17 cellular contexts compared by ENCODE assay signal in the genomic region with DNA sequence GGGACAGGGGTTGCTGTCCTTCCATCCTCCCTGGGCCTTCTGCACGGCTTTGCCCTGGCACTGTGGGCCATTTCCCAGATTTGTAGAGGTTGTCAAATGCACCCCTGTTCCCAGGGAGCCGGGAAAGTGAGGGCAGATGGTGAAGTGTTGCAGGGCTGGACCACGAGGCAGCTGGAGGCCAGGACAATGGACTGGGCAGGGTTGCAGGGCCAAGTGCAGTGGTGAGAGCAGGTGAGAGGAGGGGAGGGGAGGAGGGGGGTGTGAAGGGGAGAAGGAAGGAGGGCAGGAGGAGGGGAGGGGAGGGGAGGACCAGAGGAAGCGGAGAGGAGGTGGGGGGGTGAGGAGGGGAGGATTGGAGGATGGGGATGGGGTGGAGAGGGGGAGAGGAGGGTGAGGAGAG.
"Had no signal": no experiment of that assay in that cellular context is flagged by ENCODE, and none has a peak within 500 bp of the region (broad histone marks: within the 10 kb centered on the region; RNA-seq: fewer than 3 reads in every experiment).

No MANE protein-coding gene starts in this region.

- H3K27ac ChIP-seq: spleen, testis, uterus, VCaP had no signal

- H3K9me3 ChIP-seq: spleen, testis, uterus had no signal

- H3K27me3 ChIP-seq: testis, uterus had no signal

- ATAC-seq: activated CD8-positive, alpha-beta T cell treated with anti-CD3 and anti-CD28 coated beads, Interleukin-2, amount 10 ng/mL, durations not matched to agents 7 days and 5 days; activated naive CD4-positive, alpha-beta T cell treated with anti-CD3 and anti-CD28 coated beads, Interleukin-2, amount 50 U/mL, for 72 hours; left lobe of liver; naive thymus-derived CD4-positive, alpha-beta T cell had no signal

- H3K4me3 ChIP-seq: lung, spleen, testis, uterus had no signal

- DNase-seq: activated CD4-positive, alpha-beta T cell treated with anti-CD3 and anti-CD28 coated beads for 1 hour; activated CD4-positive, alpha-beta T cell treated with anti-CD3 and anti-CD28 coated beads, Interleukin-2, amount 50 U/mL, for 1 hour; activated CD8-positive, alpha-beta T cell treated with anti-CD3 and anti-CD28 coated beads, Interleukin-2, amount 10 ng/mL, durations not matched to agents 7 days and 5 days; aorta; effector CD4-positive, alpha-beta T cell; erythroblast; naive thymus-derived CD4-positive, alpha-beta T cell; stimulated activated CD4-positive, alpha-beta T cell treated with anti-CD3 and anti-CD28 coated beads, Interleukin-4, amount 100 ng/mL, for 1 hour; stimulated activated naive CD4-positive, alpha-beta T cell; testis; trophoblast cell; uterus had no signal

- H3K4me1 ChIP-seq: spleen, testis, uterus had no signal

- H3K36me3 ChIP-seq: spleen, uterus had no signal
